ENCODE assay signal across 8 cellular contexts in genomic region chr16:18923129-18923528, GRCh38. TPM values are rescaled to one million over a fixed set of nuclear protein-coding genes. Genes with fewer than 3 reads are reported as not detected.
A peak's percentile ranks its signal among the peaks of the same experiment; 100 is the strongest.
DNase-seq lines count a peak whose midpoint lies in the region; ATAC-seq and TF ChIP-seq lines count a peak whose summit lies in the region.
"Not testable (repeated sequence)": the region's sequence is repeated elsewhere in the genome, so short reads cannot be mapped to it uniquely, and the experiment has no call there.

No MANE protein-coding gene starts in this region.

- H3K4me3 Mint-ChIP-seq in CD8-positive, alpha-beta T cell, result peak overlapping the region; percentile 71
- H3K4me3 Mint-ChIP-seq in IgD-negative memory B cell, result peak overlapping the region; percentile 8 to 90 (median 50)
- peak overlapping the region; percentile 81 for H3K4me3 Mint-ChIP-seq in activated CD8-positive, alpha-beta T cell treated with anti-CD3 and anti-CD28 coated beads, Interleukin-2, amount 10 ng/mL, durations not matched to agents 7 days and 5 days
- H3K4me3 Mint-ChIP-seq in activated naive CD8-positive, alpha-beta T cell treated with anti-CD3 and anti-CD28 coated beads for 36 hours, result peak overlapping the region; percentile 88
- H3K4me3 Mint-ChIP-seq in stimulated activated naive CD8-positive, alpha-beta T cell treated with anti-CD3 and anti-CD28 coated beads, Interleukin-15, amount 100 ng/mL, for 72 hours, result peak overlapping the region; percentile 85 to 100

- H3K4me3 ChIP-seq in CD8-positive, alpha-beta T cell (ENCODE audit: low read depth, low read length); SU-DHL-6 (ENCODE audit: insufficient read depth, low read length, poor library complexity, severe bottlenecking); hepatocyte; neutrophil (ENCODE audit: low read depth in 1 of 2, low read length in 1 of 2): not testable (repeated sequence)

- TF ChIP-seq CTCF in CD8-positive, alpha-beta T cell (IDR thresholded peaks at IDR 0.05); SU-DHL-6 (IDR thresholded peaks at IDR 0.05; ENCODE audit: insufficient read depth, low read length, poor library complexity, severe bottlenecking); hepatocyte (IDR thresholded peaks at IDR 0.05; ENCODE audit: poor library complexity); neutrophil (IDR thresholded peaks at IDR 0.05): not testable (repeated sequence)

- not testable (repeated sequence) for DNase-seq in CD8-positive, alpha-beta T cell; activated naive CD8-positive, alpha-beta T cell treated with anti-CD3 and anti-CD28 coated beads for 36 hours; hepatocyte (ENCODE audit: low spot score)
- peak; percentile 33 for DNase-seq in activated CD8-positive, alpha-beta T cell treated with anti-CD3 and anti-CD28 coated beads, Interleukin-2, amount 10 ng/mL, durations not matched to agents 7 days and 5 days
- DNase-seq in stimulated activated naive CD8-positive, alpha-beta T cell treated with anti-CD3 and anti-CD28 coated beads, Interleukin-15, amount 100 ng/mL, for 72 hours, result peak; percentile 17 to 18

- ATAC-seq in CD8-positive, alpha-beta T cell; activated CD8-positive, alpha-beta T cell treated with anti-CD3 and anti-CD28 coated beads, Interleukin-2, amount 10 ng/mL, durations not matched to agents 7 days and 5 days; stimulated activated naive CD8-positive, alpha-beta T cell treated with anti-CD3 and anti-CD28 coated beads, Interleukin-15, amount 100 ng/mL, for 72 hours: not testable (repeated sequence)

- WGBS in hepatocyte (ENCODE audit: low lambda C conversion rate, missing lambda C conversion rate), result 87% methylated on average over 8 of the region's 8 CpGs

- not testable (repeated sequence) for H3F3A ChIP-seq in SU-DHL-6 (ENCODE audit: insufficient read depth)

- not testable (repeated sequence) for H3K27ac ChIP-seq in CD8-positive, alpha-beta T cell (ENCODE audit: low read depth, low read length); SU-DHL-6 (ENCODE audit: low read depth, low read length)
- peak overlapping the region; percentile 23 for H3K27ac ChIP-seq in hepatocyte
- peak overlapping the region; percentile 36 for H3K27ac ChIP-seq in neutrophil

- intact Hi-C loops in CD8-positive, alpha-beta T cell (cut with DNase I, micrococcal nuclease), result loop anchor here (10.0 kb wide), 3 partner anchors 632 to 1908 kb away; partner anchors contain the start of gene VPS35L (in 2 of the 2)

- not testable (repeated sequence) for H3K27me3 ChIP-seq in CD8-positive, alpha-beta T cell (ENCODE audit: insufficient read depth, low read length); SU-DHL-6 (ENCODE audit: low read length); hepatocyte; neutrophil

- POLR2A ChIA-PET in CD8-positive, alpha-beta T cell (lab: Charles Lee), result interaction anchor here (1.2 kb wide), 1 partner anchor 16 kb away, joined by 3 read pairs; no protein-coding TSS in a partner anchor
- POLR2A ChIA-PET in activated CD8-positive, alpha-beta T cell treated with anti-CD3 and anti-CD28 coated beads, Interleukin-2, amount 10 ng/mL, durations not matched to agents 7 days and 5 days (lab: Charles Lee), result interaction anchor here (1.2 kb wide), 1 partner anchor 133 kb away, joined by 3 read pairs; the partner anchor contains the start of gene RPS15A

- not testable (repeated sequence) for H3K9me3 ChIP-seq in CD8-positive, alpha-beta T cell (ENCODE audit: low read length); SU-DHL-6 (ENCODE audit: insufficient read depth, low read length); hepatocyte (ENCODE audit: low read depth); neutrophil

- H2AFZ ChIP-seq in SU-DHL-6 (ENCODE audit: low read depth, low read length, severe bottlenecking); hepatocyte: not testable (repeated sequence)

- H4K20me1 ChIP-seq in SU-DHL-6 (ENCODE audit: low read depth, low read length), result not testable (repeated sequence)
- peaks cover 56% of the 10 kb centered on the region for H4K20me1 ChIP-seq in hepatocyte (ENCODE audit: insufficient read depth, poor library complexity, severe bottlenecking)

- peak overlapping the region; percentile 89 for H3K4me2 ChIP-seq in SU-DHL-6 (ENCODE audit: low read depth, low read length, poor library complexity, severe bottlenecking)
- H3K4me2 ChIP-seq in hepatocyte, result peak overlapping the region; percentile 77

- not testable (repeated sequence) for H3K27me3 Mint-ChIP-seq in CD8-positive, alpha-beta T cell (ENCODE audit: low read depth); IgD-negative memory B cell; activated CD8-positive, alpha-beta T cell treated with anti-CD3 and anti-CD28 coated beads, Interleukin-2, amount 10 ng/mL, durations not matched to agents 7 days and 5 days (ENCODE audit: low read depth); activated naive CD8-positive, alpha-beta T cell treated with anti-CD3 and anti-CD28 coated beads for 36 hours; stimulated activated naive CD8-positive, alpha-beta T cell treated with anti-CD3 and anti-CD28 coated beads, Interleukin-15, amount 100 ng/mL, for 72 hours

- H3K9me2 ChIP-seq in SU-DHL-6 (replicated peaks; ENCODE audit: insufficient read depth, low read length); hepatocyte (replicated peaks; ENCODE audit: insufficient read depth): not testable (repeated sequence)

- H3K9ac ChIP-seq in SU-DHL-6 (ENCODE audit: low read length), result not testable (repeated sequence)

- not testable (repeated sequence) for H3K36me3 Mint-ChIP-seq in CD8-positive, alpha-beta T cell; IgD-negative memory B cell
- peaks cover 13% of the 10 kb centered on the region for H3K36me3 Mint-ChIP-seq in activated CD8-positive, alpha-beta T cell treated with anti-CD3 and anti-CD28 coated beads, Interleukin-2, amount 10 ng/mL, durations not matched to agents 7 days and 5 days (ENCODE audit: low read depth)
- H3K36me3 Mint-ChIP-seq in activated naive CD8-positive, alpha-beta T cell treated with anti-CD3 and anti-CD28 coated beads for 36 hours, result peaks cover 40% of the 10 kb centered on the region

- CTCF ChIA-PET in CD8-positive, alpha-beta T cell (lab: Charles Lee); activated CD8-positive, alpha-beta T cell treated with anti-CD3 and anti-CD28 coated beads, Interleukin-2, amount 10 ng/mL, durations not matched to agents 7 days and 5 days (lab: Charles Lee): not testable (repeated sequence)

- H3K9me3 Mint-ChIP-seq in CD8-positive, alpha-beta T cell; IgD-negative memory B cell; activated CD8-positive, alpha-beta T cell treated with anti-CD3 and anti-CD28 coated beads, Interleukin-2, amount 10 ng/mL, durations not matched to agents 7 days and 5 days (ENCODE audit: insufficient read depth); activated naive CD8-positive, alpha-beta T cell treated with anti-CD3 and anti-CD28 coated beads for 36 hours; stimulated activated naive CD8-positive, alpha-beta T cell treated with anti-CD3 and anti-CD28 coated beads, Interleukin-15, amount 100 ng/mL, for 72 hours: not testable (repeated sequence)

- peaks cover 19% of the 10 kb centered on the region for H3K4me1 ChIP-seq in CD8-positive, alpha-beta T cell (ENCODE audit: insufficient read depth, low read length)
- H3K4me1 ChIP-seq in hepatocyte (ENCODE audit: insufficient read depth), result not testable (repeated sequence)
- peaks cover 33 to 45% of the 10 kb centered on the region in 2 experiments for H3K4me1 ChIP-seq in neutrophil (ENCODE audit: control insufficient read depth in 1 of 2, insufficient read depth in 1 of 2, low read depth in 1 of 2, low read length in 1 of 2)

- H3K79me2 ChIP-seq in SU-DHL-6 (ENCODE audit: insufficient read depth, low read length) (peaks cover 70% of the 10 kb centered on the region), hepatocyte (peaks cover 72% of the 10 kb centered on the region)

- H3K4me1 Mint-ChIP-seq in CD8-positive, alpha-beta T cell (ENCODE audit: low read depth), result peaks cover 49% of the 10 kb centered on the region
- H3K4me1 Mint-ChIP-seq in IgD-negative memory B cell, result peaks cover 25 to 33% (median 26%) of the 10 kb centered on the region in 3 donors
- peaks cover 37% of the 10 kb centered on the region for H3K4me1 Mint-ChIP-seq in activated CD8-positive, alpha-beta T cell treated with anti-CD3 and anti-CD28 coated beads, Interleukin-2, amount 10 ng/mL, durations not matched to agents 7 days and 5 days (ENCODE audit: low read depth)
- peaks cover 33% of the 10 kb centered on the region for H3K4me1 Mint-ChIP-seq in activated naive CD8-positive, alpha-beta T cell treated with anti-CD3 and anti-CD28 coated beads for 36 hours
- peaks cover 64% of the 10 kb centered on the region for H3K4me1 Mint-ChIP-seq in stimulated activated naive CD8-positive, alpha-beta T cell treated with anti-CD3 and anti-CD28 coated beads, Interleukin-15, amount 100 ng/mL, for 72 hours

- H3K27ac Mint-ChIP-seq in CD8-positive, alpha-beta T cell, result peak overlapping the region; percentile 43
- peak overlapping the region in 2 of 3 donors; percentile 16 to 78 for H3K27ac Mint-ChIP-seq in IgD-negative memory B cell
- peak overlapping the region; percentile 74 for H3K27ac Mint-ChIP-seq in activated CD8-positive, alpha-beta T cell treated with anti-CD3 and anti-CD28 coated beads, Interleukin-2, amount 10 ng/mL, durations not matched to agents 7 days and 5 days
- peak overlapping the region; percentile 80 for H3K27ac Mint-ChIP-seq in activated naive CD8-positive, alpha-beta T cell treated with anti-CD3 and anti-CD28 coated beads for 36 hours
- peak overlapping the region; percentile 92 to 95 for H3K27ac Mint-ChIP-seq in stimulated activated naive CD8-positive, alpha-beta T cell treated with anti-CD3 and anti-CD28 coated beads, Interleukin-15, amount 100 ng/mL, for 72 hours

- H3K36me3 ChIP-seq in CD8-positive, alpha-beta T cell (ENCODE audit: insufficient read depth, low read length); SU-DHL-6 (ENCODE audit: low read length); hepatocyte (replicated peaks; ENCODE audit: insufficient read depth, low read depth); neutrophil: not testable (repeated sequence)

RNA-seq across cellular contexts. Expression of gene SMG1, which starts 3.1 kb away (rescaled TPM):
- total RNA-seq in CD8-positive, alpha-beta T cell, result 100 to 1,000 TPM; 121 to 129 TPM
- polyA plus RNA-seq in IgD-negative memory B cell, result 17.2 TPM
- 100 to 1,000 TPM; 123 to 127 TPM for total RNA-seq in activated CD8-positive, alpha-beta T cell treated with anti-CD3 and anti-CD28 coated beads, Interleukin-2, amount 10 ng/mL, durations not matched to agents 7 days and 5 days
- 10 to 100 TPM; 78.9 to 91.3 TPM for total RNA-seq in activated naive CD8-positive, alpha-beta T cell treated with anti-CD3 and anti-CD28 coated beads for 36 hours
- 57.0 and 59.8 TPM in 2 replicates for total RNA-seq in hepatocyte
- 9.9 and 13.9 TPM in 2 replicates for polyA plus RNA-seq in hepatocyte

Comparison
In these comparisons a context has a peak if more than half of its experiments do, and no peak if none do; other contexts are left out.
1. H3K27ac Mint-ChIP-seq: peak in every context shown above with its lines; median percentile 94 in stimulated activated naive CD8-positive, alpha-beta T cell treated with anti-CD3 and anti-CD28 coated beads, Interleukin-15, amount 100 ng/mL, for 72 hours; 80 in activated naive CD8-positive, alpha-beta T cell treated with anti-CD3 and anti-CD28 coated beads for 36 hours; 74 in activated CD8-positive, alpha-beta T cell treated with anti-CD3 and anti-CD28 coated beads, Interleukin-2, amount 10 ng/mL, durations not matched to agents 7 days and 5 days; 47 in IgD-negative memory B cell; 43 in CD8-positive, alpha-beta T cell.